12 cellular contexts compared by ENCODE assay signal in the genomic region with DNA sequence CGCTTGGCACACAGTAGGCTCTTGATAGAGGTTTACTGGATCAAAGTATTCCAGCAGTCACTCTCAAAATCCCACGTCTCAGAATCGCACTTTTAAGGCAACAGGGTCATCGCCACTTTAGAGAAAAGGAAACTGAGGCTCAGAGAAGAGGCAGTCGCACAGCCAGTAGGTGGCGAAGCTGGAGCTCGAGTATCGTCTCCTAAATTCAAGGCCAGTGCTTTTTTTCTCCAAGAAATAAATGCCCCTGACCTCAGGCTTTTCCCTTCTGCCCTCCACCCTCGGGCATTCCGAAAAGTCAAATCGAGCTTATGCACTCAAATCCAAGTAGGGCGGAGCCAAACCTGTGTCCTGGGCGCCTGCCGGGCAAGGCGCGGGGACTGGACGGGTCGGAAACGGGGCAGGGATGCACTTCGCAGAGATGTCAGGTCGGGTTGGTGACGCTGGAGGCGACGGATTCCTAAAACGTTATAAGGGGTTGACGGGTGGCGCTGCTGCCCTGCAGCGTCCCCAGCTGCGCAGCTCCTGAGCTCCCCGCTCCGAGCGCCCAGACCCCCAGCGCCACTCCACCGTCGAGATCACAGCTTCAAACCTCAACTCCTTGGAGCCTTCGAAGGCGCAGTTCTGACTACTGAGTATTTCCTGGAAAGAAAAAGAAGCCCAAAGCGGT. TPM values are rescaled to one million over a fixed set of nuclear protein-coding genes. Genes with fewer than 3 reads are reported as not detected.
DNase-seq lines count a peak whose midpoint lies in the region; ATAC-seq and TF ChIP-seq lines count a peak whose summit lies in the region.
"Had no signal": no experiment of that assay in that cellular context is flagged by ENCODE, and none has a peak within 500 bp of the region (broad histone marks: within the 10 kb centered on the region; RNA-seq: fewer than 3 reads in every experiment).

No MANE protein-coding gene starts in this region.

- no peak overlapping the region for H3K14ac ChIP-seq in H9 (ENCODE audit: insufficient read depth, low read length)

- no peak for ATAC-seq in HG03378 (IDR thresholded peaks at IDR 0.05; ENCODE audit: unreplicated experiment)

- H2AFZ ChIP-seq in H9 (ENCODE audit: low read length) (no peak overlapping the region), MM.1S (ENCODE audit: low read length) (no peak overlapping the region)

- H3K4me2 ChIP-seq in H9 (ENCODE audit: insufficient read depth, insufficient read length, low read length) (peak overlapping the region; percentile 75), MM.1S (ENCODE audit: low read depth, low read length) (no peak overlapping the region)

- TF ChIP-seq CTCF in H9 (conservative IDR thresholded peaks at IDR 0.05) (peak; percentile 63), cardiac fibroblast (IDR thresholded peaks at IDR 0.05; ENCODE audit: low read depth, low read length) (peak; percentile 38), nephron progenitor cell (IDR thresholded peaks at IDR 0.05) (peak; percentile 7), MM.1S (IDR thresholded peaks at IDR 0.05; ENCODE audit: low read length) (no peak)

- H3K36me3 Mint-ChIP-seq in H9 (ENCODE audit: insufficient read depth in 1 of 3, low read depth in 3 of 3) (no peaks in the 10 kb centered on the region; a peak in 1 of 7 replicates), nephron progenitor cell (ENCODE audit: low read depth) (no peaks in the 10 kb centered on the region)

- no peak overlapping the region for H4K91ac ChIP-seq in H9 (ENCODE audit: insufficient read length, low read depth, low read length)

- no peak overlapping the region for H3K4ac ChIP-seq in H9 (ENCODE audit: low read depth, low read length)

- no peak overlapping the region for H2BK20ac ChIP-seq in H9 (ENCODE audit: low read depth, low read length, poor library complexity, severe bottlenecking)

- DNase-seq in DMS 273 (lab: John Stamatoyannopoulos, UW; ENCODE audit: unreplicated experiment) (peak; percentile 23), DMS 273 treated with DMSO at 0.1 percent for 48 hours (lab: John Stamatoyannopoulos, UW) (no peak), H9 (peak; percentile 66), cardiac fibroblast (ENCODE audit: low read depth in 2 of 2) (peak in 1 of 2 donors; percentile 31), nephron progenitor cell (peak; percentile 32), T-helper 2 cell (no peak), MM.1S (no peak)
- DNase-seq: activated naive CD4-positive, alpha-beta T cell; nucleus accumbens; stimulated activated CD4-positive, alpha-beta T cell treated with anti-CD3 and anti-CD28 coated beads, Interleukin-2, amount 100 ng/mL, for 48 hours had no signal

- H4K5ac ChIP-seq in H9 (ENCODE audit: insufficient read length, low read depth, low read length), result no peak overlapping the region

- H4K8ac ChIP-seq in H9 (replicated peaks; ENCODE audit: insufficient read length, low read depth, low read length), result no peak overlapping the region

- H3K79me2 ChIP-seq in H9 (ENCODE audit: insufficient read depth, low read length) (no peaks in the 10 kb centered on the region), MM.1S (ENCODE audit: low read length) (no peaks in the 10 kb centered on the region)

- no peak overlapping the region for H3K9ac ChIP-seq in H9 (ENCODE audit: extremely low read depth, insufficient read length, low read length)
- H3K9ac ChIP-seq in MM.1S (ENCODE audit: low read length), result no peak overlapping the region

- H3K9me3 Mint-ChIP-seq in H9 (peaks cover 0 to 7% of the 10 kb centered on the region in 2 experiments; a peak in 3 of 5 replicates), nephron progenitor cell (no peaks in the 10 kb centered on the region)

- H3T11ph ChIP-seq in H9 (ENCODE audit: low read length), result no peak overlapping the region

- no peaks in the 10 kb centered on the region for H3F3A ChIP-seq in MM.1S (ENCODE audit: insufficient read depth, low read length)

- H3K36me3 ChIP-seq in MM.1S (replicated peaks; ENCODE audit: insufficient read depth, low read length), result no peaks in the 10 kb centered on the region

- H2BK12ac ChIP-seq in H9 (ENCODE audit: insufficient read length, low read depth, low read length), result no peak overlapping the region

- WGBS in H9 (ENCODE audit: extremely low coverage, insufficient read length, low lambda C conversion rate), result no CpG with 5 or more reads among the region's 38 CpGs

- H3K18ac ChIP-seq in H9 (ENCODE audit: insufficient read length, low read depth, low read length), result no peak overlapping the region

- H3K4me3 Mint-ChIP-seq in H9, result peak overlapping the region; percentile 76 to 80
- H3K4me3 Mint-ChIP-seq in nephron progenitor cell, result peak overlapping the region; percentile 76

- H3K79me1 ChIP-seq in H9 (ENCODE audit: insufficient read depth, low read depth, low read length, poor library complexity, severe bottlenecking), result no peaks in the 10 kb centered on the region

- H3K56ac ChIP-seq in H9 (ENCODE audit: insufficient read length, low read depth, low read length), result no peak overlapping the region

- peaks cover 10% of the 10 kb centered on the region for H3K4me1 ChIP-seq in H9 (ENCODE audit: insufficient read depth, low read length)
- H3K4me1 ChIP-seq in MM.1S (ENCODE audit: low read length), result no peaks in the 10 kb centered on the region

- peaks cover 99% of the 10 kb centered on the region for H3K27me3 Mint-ChIP-seq in H9 (ENCODE audit: low read depth)
- peaks cover 100% of the 10 kb centered on the region for H3K27me3 Mint-ChIP-seq in nephron progenitor cell (ENCODE audit: low read depth, poor library complexity)

- H3K27ac Mint-ChIP-seq in H9 (no peak overlapping the region), nephron progenitor cell (no peak overlapping the region)

- H3K4me3 ChIP-seq in cardiac fibroblast (replicated peaks in 1 of 2; ENCODE audit: low read depth in 2 of 2, low read length in 2 of 2) (no peak overlapping the region), MM.1S (ENCODE audit: low read length) (no peak overlapping the region)

- no peak overlapping the region for H2BK120ac ChIP-seq in H9 (ENCODE audit: low read depth, low read length, poor library complexity, severe bottlenecking)

- H3K9me2 ChIP-seq in MM.1S (replicated peaks; ENCODE audit: insufficient read depth, low read length), result no peaks in the 10 kb centered on the region

- H4K20me1 ChIP-seq in H9 (ENCODE audit: control insufficient read depth, insufficient read depth, insufficient read length) (no peaks in the 10 kb centered on the region), MM.1S (ENCODE audit: insufficient read depth, low read length) (no peaks in the 10 kb centered on the region)

- H3K23ac ChIP-seq in H9 (ENCODE audit: insufficient read length, low read depth, low read length), result no peak overlapping the region

- H3K9me3 ChIP-seq in H9 (ENCODE audit: control insufficient read depth, low read depth, low read length), result no peaks in the 10 kb centered on the region
- no peaks in the 10 kb centered on the region for H3K9me3 ChIP-seq in MM.1S (replicated peaks; ENCODE audit: insufficient read depth, low read length)

- no peak overlapping the region for H2AK5ac ChIP-seq in H9 (ENCODE audit: insufficient read length, low read length)

- peaks cover 36% of the 10 kb centered on the region for H3K23me2 ChIP-seq in H9 (ENCODE audit: insufficient read length, low read depth, low read length, poor library complexity, severe bottlenecking)

- H3K27ac ChIP-seq in H9 (ENCODE audit: insufficient read length, low read depth, low read length) (no peak overlapping the region), MM.1S (ENCODE audit: low read length) (no peak overlapping the region)

- no peak overlapping the region for H2BK5ac ChIP-seq in H9 (ENCODE audit: insufficient read length, low read length)

- H2BK15ac ChIP-seq in H9 (ENCODE audit: low read depth, low read length), result no peak overlapping the region

- H3K4me1 Mint-ChIP-seq in H9 (peaks cover 67 to 68% of the 10 kb centered on the region in 2 experiments), nephron progenitor cell (peaks cover 60% of the 10 kb centered on the region)

- H3K27me3 ChIP-seq in H9 (ENCODE audit: insufficient read depth, low read length) (peaks cover 79% of the 10 kb centered on the region), MM.1S (replicated peaks; ENCODE audit: insufficient read depth, low read length) (no peaks in the 10 kb centered on the region)

RNA-seq across cellular contexts. Expression of gene FOXB2, which starts 4.7 kb away (rescaled TPM):
- total RNA-seq in H9 (2021), result 7.8 and 8.4 TPM in 2 replicates
- total RNA-seq: A172 had no signal

Comparison
In these comparisons a context has a peak if more than half of its experiments do, and no peak if none do; other contexts are left out.
1. DNase-seq: peak in DMS 273 (single experiment), H9 (single experiment) and nephron progenitor cell (single experiment); none in DMS 273 treated with DMSO at 0.1 percent for 48 hours (single experiment), T-helper 2 cell (0 of 5) and MM.1S (single experiment).